In genomic region chr4:183241771-183242170, GRCh38 we compare ENCODE assay signal across 19 cellular contexts.
DNase-seq lines count a peak whose midpoint lies in the region; ATAC-seq and TF ChIP-seq lines count a peak whose summit lies in the region.
"Had no signal": no experiment of that assay in that cellular context is flagged by ENCODE, and none has a peak within 500 bp of the region (broad histone marks: within the 10 kb centered on the region; RNA-seq: fewer than 3 reads in every experiment).

No MANE protein-coding gene starts in this region.

- CTCF ChIA-PET in PC-3 (lab: Charles Lee) = no interaction called here

- no peak for TF ChIP-seq CTCF in AG10803 (conservative IDR thresholded peaks at IDR 0.05; ENCODE audit: low read length)
- no peak for TF ChIP-seq CTCF in PC-3 (conservative IDR thresholded peaks at IDR 0.05; ENCODE audit: low read depth, low read length)
- no peak for TF ChIP-seq CTCF in nephron (IDR thresholded peaks at IDR 0.05; ENCODE audit: unreplicated experiment in 3 of 3)
- TF ChIP-seq CTCF in BE2C (IDR thresholded peaks at IDR 0.05; ENCODE audit: low read depth, low read length) = no peak

- no peaks in the 10 kb centered on the region for H4K20me1 ChIP-seq in PC-3 (ENCODE audit: low read length)

- H3K4me2 ChIP-seq in PC-3 (ENCODE audit: low read length) = peak overlapping the region; percentile 70

- peak overlapping the region; percentile 60 for H3K27ac ChIP-seq in PC-3 (ENCODE audit: low read length)

- H3K9me2 ChIP-seq in PC-3 (replicated peaks; ENCODE audit: low read length) = no peaks in the 10 kb centered on the region

- H3K36me3 Mint-ChIP-seq in nephron (ENCODE audit: low read depth) = peaks cover 52% of the 10 kb centered on the region
- no peaks in the 10 kb centered on the region for H3K36me3 Mint-ChIP-seq in stimulated activated memory B cell treated with anti-CD40 and anti-IgM and Interleukin-4, amounts not matched to agents 10 μg/mL and 1 μg/mL and 100 μg/mL, for 72 hours
- peaks cover 4% of the 10 kb centered on the region for H3K36me3 Mint-ChIP-seq in activated T-cell treated with anti-CD3 and anti-CD28 coated beads, Interleukin-2, amount 50 U/mL, for 24 hours (ENCODE audit: low read depth)
- H3K36me3 Mint-ChIP-seq: CD8-positive, alpha-beta T cell had no signal

- BruUV-seq in PC-3 (replicated peaks; lab: Mats Ljungman, UMichigan) = no TSS peak

- no peaks in the 10 kb centered on the region for H3K27me3 Mint-ChIP-seq in nephron (ENCODE audit: low read depth)
- H3K27me3 Mint-ChIP-seq in stimulated activated memory B cell treated with anti-CD40 and anti-IgM and Interleukin-4, amounts not matched to agents 10 μg/mL and 1 μg/mL and 100 μg/mL, for 72 hours = peaks cover 20% of the 10 kb centered on the region
- no peaks in the 10 kb centered on the region for H3K27me3 Mint-ChIP-seq in activated T-cell treated with anti-CD3 and anti-CD28 coated beads, Interleukin-2, amount 50 U/mL, for 24 hours

- H3K4me3 ChIP-seq in AG10803 (ENCODE audit: low read length) (no peak overlapping the region), PC-3 (ENCODE audit: low read length) (no peak overlapping the region), BE2C (ENCODE audit: low read depth, low read length) (no peak overlapping the region)
- H3K4me3 ChIP-seq: vagina had no signal

- intact Hi-C loops in PC-3 (cut with micrococcal nuclease) = loop anchor here (5.0 kb wide), 3 partner anchors 39 to 139 kb away; no protein-coding TSS in a partner anchor

- no peak overlapping the region for H3K9ac ChIP-seq in PC-3 (ENCODE audit: low read length)

- H3K4me1 ChIP-seq in PC-3 (ENCODE audit: insufficient read depth, low read length) (peaks cover 35% of the 10 kb centered on the region), BE2C (peaks cover 19% of the 10 kb centered on the region)
- H3K4me1 ChIP-seq: vagina had no signal

- peak overlapping the region; percentile 35; the same call in 1 of the 2 replicates for H2AFZ ChIP-seq in PC-3 (ENCODE audit: low read length)

- peaks cover 12% of the 10 kb centered on the region for H3K9me3 Mint-ChIP-seq in nephron
- H3K9me3 Mint-ChIP-seq in stimulated activated memory B cell treated with anti-CD40 and anti-IgM and Interleukin-4, amounts not matched to agents 10 μg/mL and 1 μg/mL and 100 μg/mL, for 72 hours = no peaks in the 10 kb centered on the region
- H3K9me3 Mint-ChIP-seq in activated T-cell treated with anti-CD3 and anti-CD28 coated beads, Interleukin-2, amount 50 U/mL, for 24 hours = no peaks in the 10 kb centered on the region
- H3K9me3 Mint-ChIP-seq: CD8-positive, alpha-beta T cell; stimulated activated naive CD8-positive, alpha-beta T cell treated with anti-CD3 and anti-CD28 coated beads, Interleukin-15, Interleukin-2, amounts not matched to agents 100 ng/mL and 50 ng/mL, for 24 hours had no signal

- DNase-seq in AG10803 (ENCODE audit: low read depth) = peak; percentile 26
- peak; percentile 39 for DNase-seq in PC-3
- DNase-seq in dermis blood vessel endothelial cell = peak; percentile 24
- no peak for DNase-seq in BE2C
- no peak for DNase-seq in activated T-cell treated with anti-CD3 and anti-CD28 coated beads, Interleukin-2, amount 50 U/mL, for 24 hours
- DNase-seq in epidermal melanocyte (ENCODE audit: insufficient read length, low spot score) = no peak
- DNase-seq: ACHN; activated CD4-positive, alpha-beta T cell treated with anti-CD3 and anti-CD28 coated beads for 36 hours; activated CD8-positive, alpha-beta memory T cell treated with anti-CD3 and anti-CD28 coated beads, Interleukin-2, amount 50 U/mL, for 4 hours; CD8-positive, alpha-beta T cell; GOT3; NCI-H187 treated with DMSO at 0.1 percent for 48 hours; NCI-H446 treated with DMSO at 0.1 percent for 48 hours; posterior cingulate gyrus; T-helper 9 cell had no signal

- peak; percentile 30; the same call in 1 of the 2 replicates for ATAC-seq in PC-3
- ATAC-seq in stimulated activated memory B cell treated with anti-CD40 and anti-IgM and Interleukin-4, amounts not matched to agents 10 μg/mL and 1 μg/mL and 100 μg/mL, for 72 hours = no peak
- ATAC-seq: activated CD4-positive, alpha-beta T cell treated with anti-CD3 and anti-CD28 coated beads for 36 hours; CD8-positive, alpha-beta T cell had no signal

- H3K9me3 ChIP-seq in PC-3 (ENCODE audit: low read length) = peaks cover 1% of the 10 kb centered on the region; the same call in 1 of the 2 replicates
- no peaks in the 10 kb centered on the region for H3K9me3 ChIP-seq in BE2C
- H3K9me3 ChIP-seq: vagina had no signal

- H3K36me3 ChIP-seq in PC-3 (ENCODE audit: low read depth, low read length) (peaks cover 4% of the 10 kb centered on the region; the same call in 1 of the 2 replicates), BE2C (0 out of 2 replicates have a peak, but pooled peaks cover 3% of the 10 kb centered on the region)
- H3K36me3 ChIP-seq: vagina had no signal

- no peaks in the 10 kb centered on the region for H3F3A ChIP-seq in PC-3 (ENCODE audit: low read length, unreplicated experiment)

- no peaks in the 10 kb centered on the region for H3K79me2 ChIP-seq in PC-3 (ENCODE audit: low read length)

- no peak overlapping the region for H3K4me3 Mint-ChIP-seq in nephron
- H3K4me3 Mint-ChIP-seq in stimulated activated memory B cell treated with anti-CD40 and anti-IgM and Interleukin-4, amounts not matched to agents 10 μg/mL and 1 μg/mL and 100 μg/mL, for 72 hours = no peak overlapping the region
- no peak overlapping the region for H3K4me3 Mint-ChIP-seq in activated T-cell treated with anti-CD3 and anti-CD28 coated beads, Interleukin-2, amount 50 U/mL, for 24 hours
- H3K4me3 Mint-ChIP-seq: activated CD4-positive, alpha-beta T cell treated with anti-CD3 and anti-CD28 coated beads for 36 hours; CD8-positive, alpha-beta T cell; stimulated activated naive CD8-positive, alpha-beta T cell treated with anti-CD3 and anti-CD28 coated beads, Interleukin-15, Interleukin-2, amounts not matched to agents 100 ng/mL and 50 ng/mL, for 24 hours had no signal

- peaks cover 33% of the 10 kb centered on the region for H3K4me1 Mint-ChIP-seq in nephron
- no peaks in the 10 kb centered on the region for H3K4me1 Mint-ChIP-seq in stimulated activated memory B cell treated with anti-CD40 and anti-IgM and Interleukin-4, amounts not matched to agents 10 μg/mL and 1 μg/mL and 100 μg/mL, for 72 hours
- H3K4me1 Mint-ChIP-seq in activated T-cell treated with anti-CD3 and anti-CD28 coated beads, Interleukin-2, amount 50 U/mL, for 24 hours (ENCODE audit: low read depth) = no peaks in the 10 kb centered on the region
- H3K4me1 Mint-ChIP-seq: activated CD4-positive, alpha-beta T cell treated with anti-CD3 and anti-CD28 coated beads for 36 hours had no signal

- POLR2A ChIA-PET in PC-3 (lab: Charles Lee; ENCODE audit: unreplicated experiment) = no interaction called here

- H3K27me3 ChIP-seq in PC-3 (ENCODE audit: low read length) = no peaks in the 10 kb centered on the region
- no peaks in the 10 kb centered on the region for H3K27me3 ChIP-seq in BE2C
- H3K27me3 ChIP-seq: vagina had no signal

- peak overlapping the region in 2 of 3 experiments; percentile 4 to 18 for H3K27ac Mint-ChIP-seq in nephron
- H3K27ac Mint-ChIP-seq in stimulated activated memory B cell treated with anti-CD40 and anti-IgM and Interleukin-4, amounts not matched to agents 10 μg/mL and 1 μg/mL and 100 μg/mL, for 72 hours = no peak overlapping the region
- H3K27ac Mint-ChIP-seq in activated T-cell treated with anti-CD3 and anti-CD28 coated beads, Interleukin-2, amount 50 U/mL, for 24 hours = no peak overlapping the region
- H3K27ac Mint-ChIP-seq: activated CD4-positive, alpha-beta T cell treated with anti-CD3 and anti-CD28 coated beads for 36 hours; CD8-positive, alpha-beta T cell; stimulated activated naive CD8-positive, alpha-beta T cell treated with anti-CD3 and anti-CD28 coated beads, Interleukin-15, Interleukin-2, amounts not matched to agents 100 ng/mL and 50 ng/mL, for 24 hours had no signal

Comparison
In these comparisons a context has a peak if more than half of its experiments do, and no peak if none do; other contexts are left out.
1. DNase-seq: peak in AG10803 (single experiment), PC-3 (single experiment) and dermis blood vessel endothelial cell (single experiment); none in BE2C (single experiment), activated T-cell treated with anti-CD3 and anti-CD28 coated beads, Interleukin-2, amount 50 U/mL, for 24 hours (single experiment) and epidermal melanocyte (single experiment).
2. H3K27ac Mint-ChIP-seq: peak in nephron (2 of 3); none in stimulated activated memory B cell treated with anti-CD40 and anti-IgM and Interleukin-4, amounts not matched to agents 10 μg/mL and 1 μg/mL and 100 μg/mL, for 72 hours (single experiment) and activated T-cell treated with anti-CD3 and anti-CD28 coated beads, Interleukin-2, amount 50 U/mL, for 24 hours (single experiment).